In genomic region chr2:241771286-241772062, GRCh38 we compare ENCODE assay signal across 1 cellular context.
TF ChIP-seq lines count a peak whose summit lies in the region.

No MANE protein-coding gene starts in this region.

TF ChIP-seq in SK-N-SH, 30 proteins besides CTCF, POLR2A, EP300 and RAD21 (continued from another document):
- TF ChIP-seq IRF3 (IDR thresholded peaks at IDR 0.05; ENCODE audit: low read depth, low read length) (no peak), NRF1 (IDR thresholded peaks at IDR 0.05; ENCODE audit: low read depth, low read length) (no peak), JUND (IDR thresholded peaks at IDR 0.05) (no peak), GABPA (IDR thresholded peaks at IDR 0.05; ENCODE audit: low read depth) (no peak), REST (IDR thresholded peaks at IDR 0.05; ENCODE audit: low read depth, low read length) (no peak), MXI1 (IDR thresholded peaks at IDR 0.05; ENCODE audit: low read depth, low read length) (no peak)
- TF ChIP-seq, protein P1, sequence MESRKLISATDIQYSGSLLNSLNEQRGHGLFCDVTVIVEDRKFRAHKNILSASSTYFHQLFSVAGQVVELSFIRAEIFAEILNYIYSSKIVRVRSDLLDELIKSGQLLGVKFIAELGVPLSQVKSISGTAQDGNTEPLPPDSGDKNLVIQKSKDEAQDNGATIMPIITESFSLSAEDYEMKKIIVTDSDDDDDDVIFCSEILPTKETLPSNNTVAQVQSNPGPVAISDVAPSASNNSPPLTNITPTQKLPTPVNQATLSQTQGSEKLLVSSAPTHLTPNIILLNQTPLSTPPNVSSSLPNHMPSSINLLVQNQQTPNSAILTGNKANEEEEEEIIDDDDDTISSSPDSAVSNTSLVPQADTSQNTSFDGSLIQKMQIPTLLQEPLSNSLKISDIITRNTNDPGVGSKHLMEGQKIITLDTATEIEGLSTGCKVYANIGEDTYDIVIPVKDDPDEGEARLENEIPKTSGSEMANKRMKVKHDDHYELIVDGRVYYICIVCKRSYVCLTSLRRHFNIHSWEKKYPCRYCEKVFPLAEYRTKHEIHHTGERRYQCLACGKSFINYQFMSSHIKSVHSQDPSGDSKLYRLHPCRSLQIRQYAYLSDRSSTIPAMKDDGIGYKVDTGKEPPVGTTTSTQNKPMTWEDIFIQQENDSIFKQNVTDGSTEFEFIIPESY (IDR thresholded peaks at IDR 0.05; ENCODE audit: borderline replicate concordance, low read depth): no peak
TF ChIP-seq in SK-N-SH: peak in this region for 0.
